In genomic region chr3:8982509-8982908, GRCh38 we compare ENCODE assay signal across 1 cellular context.
TF ChIP-seq lines count a peak whose summit lies in the region.

No MANE protein-coding gene starts in this region.

TF ChIP-seq in HepG2, 621 proteins besides CTCF, POLR2A, EP300 and RAD21 (continued from another document):
- TF ChIP-seq SRSF1 (optimal IDR thresholded peaks at IDR 0.05; ENCODE audit: low read depth, low read length) = no peak
- TF ChIP-seq KDM3A (CRISPR knock-in tag; IDR thresholded peaks at IDR 0.05; ENCODE audit: low read depth) = no peak
- TF ChIP-seq ZNF615 (CRISPR knock-in tag; IDR thresholded peaks at IDR 0.05; ENCODE audit: borderline replicate concordance) = no peak
- no peak for TF ChIP-seq BRD4 (CRISPR knock-in tag; IDR thresholded peaks at IDR 0.05)
- TF ChIP-seq ZMYM4 (CRISPR knock-in tag; IDR thresholded peaks at IDR 0.05) = 0 out of 2 replicates have a peak, but pooled peaks have one; percentile 25
- TF ChIP-seq SP1 (IDR thresholded peaks at IDR 0.05) = no peak
- TF ChIP-seq SP1 (CRISPR knock-in tag; IDR thresholded peaks at IDR 0.05) = no peak
- TF ChIP-seq ETV6 (CRISPR knock-in tag; conservative IDR thresholded peaks at IDR 0.05) = no peak
